ENCODE assay signal across 26 cellular contexts in the genomic region with DNA sequence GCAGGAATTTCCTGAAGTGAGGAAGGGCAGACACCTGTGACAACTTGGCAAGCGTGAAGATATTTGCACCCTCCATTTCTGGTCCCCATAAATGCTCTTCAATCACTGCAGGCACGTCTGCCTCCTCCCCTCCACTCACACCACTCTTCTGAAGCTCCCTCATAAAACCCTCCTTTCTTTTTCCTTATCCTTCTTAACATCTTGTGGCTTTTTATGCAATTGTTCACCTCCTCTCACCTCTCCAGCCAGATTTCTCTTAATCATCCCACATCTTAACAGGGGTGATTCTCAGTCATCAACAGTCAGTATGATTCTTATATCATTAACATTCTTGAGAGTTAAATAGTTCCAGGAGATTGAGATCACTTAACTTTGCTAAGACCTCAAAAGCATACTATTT.
DNase-seq lines count a peak whose midpoint lies in the region; ATAC-seq and TF ChIP-seq lines count a peak whose summit lies in the region.
"Had no signal": no experiment of that assay in that cellular context is flagged by ENCODE, and none has a peak within 500 bp of the region (broad histone marks: within the 10 kb centered on the region; RNA-seq: fewer than 3 reads in every experiment).

No MANE protein-coding gene starts in this region.

- no peak overlapping the region for H3K27ac Mint-ChIP-seq in activated T-cell treated with anti-CD3 and anti-CD28 coated beads, Interleukin-2, amount 50 U/mL, for 72 hours
- H3K27ac Mint-ChIP-seq: naive B cell had no signal

- H4K8ac ChIP-seq in trophoblast cell (ENCODE audit: low read depth, low read length), result no peak overlapping the region

- H3K4me3 ChIP-seq in PC-9 (no peak overlapping the region), fibroblast of mammary gland (ENCODE audit: control insufficient read depth, low read depth, low read length) (no peak overlapping the region), gastrocnemius medialis (no peak overlapping the region), trophoblast cell (ENCODE audit: low read depth, low read length) (no peak overlapping the region)
- H3K4me3 ChIP-seq: BLaER1, heart right ventricle, lung, smooth muscle cell had no signal

- intact Hi-C loops in PC-9 (cut with micrococcal nuclease; ENCODE audit: unreplicated experiment) (loop anchor here (10.0 kb wide), 1 partner anchor 71 kb away; no protein-coding TSS in a partner anchor), gastrocnemius medialis (cut with DNase I; ENCODE audit: low total_unique reads) (loop anchor here (1.0 to 10.0 kb wide), 4 partner anchors 111 to 277 kb away; partner anchors contain the start of gene SPRY1)

- no peak overlapping the region for H2BK120ac ChIP-seq in trophoblast cell (ENCODE audit: insufficient read depth, low read length, poor library complexity)

- H3K79me1 ChIP-seq in trophoblast cell (ENCODE audit: low read length), result no peaks in the 10 kb centered on the region

- no peak overlapping the region for H3K18ac ChIP-seq in trophoblast cell (ENCODE audit: low read length)

- POLR2A ChIA-PET in PC-9 (lab: Charles Lee; ENCODE audit: unreplicated experiment), result no interaction called here

- no CpG with 5 or more reads among the region's 2 CpGs for WGBS in trophoblast cell (ENCODE audit: extremely low coverage, insufficient coverage, insufficient read length)

- H3K9me2 ChIP-seq in PC-9 (ENCODE audit: insufficient read depth), result no peaks in the 10 kb centered on the region

- peaks cover 3% of the 10 kb centered on the region for H3K9me3 ChIP-seq in PC-9 (ENCODE audit: insufficient read depth, low read depth)
- no peaks in the 10 kb centered on the region for H3K9me3 ChIP-seq in gastrocnemius medialis
- H3K9me3 ChIP-seq in trophoblast cell (ENCODE audit: insufficient read depth, low read depth, low read length), result no peaks in the 10 kb centered on the region
- H3K9me3 ChIP-seq: BLaER1, heart right ventricle had no signal

- H3K9me3 Mint-ChIP-seq in activated T-cell treated with anti-CD3 and anti-CD28 coated beads, Interleukin-2, amount 50 U/mL, for 72 hours, result peaks cover 0 to 2% of the 10 kb centered on the region in 2 donors
- H3K9me3 Mint-ChIP-seq: naive B cell had no signal

- CTCF ChIA-PET in PC-9 (lab: Charles Lee), result no interaction called here

- H3K27ac ChIP-seq in PC-9, result 0 out of 2 replicates have a peak overlapping the region, but pooled peaks have one; percentile 67
- H3K27ac ChIP-seq in gastrocnemius medialis, result peak overlapping the region; percentile 30 to 75 (median 50)
- no peak overlapping the region for H3K27ac ChIP-seq in trophoblast cell (ENCODE audit: low read depth, low read length)
- H3K27ac ChIP-seq: BLaER1, HL-60 had no signal

- H3K4me1 ChIP-seq in PC-9 (replicated peaks; ENCODE audit: insufficient read depth) (peaks cover 30% of the 10 kb centered on the region), gastrocnemius medialis (peaks cover 21 to 22% of the 10 kb centered on the region in 2 donors), trophoblast cell (ENCODE audit: control insufficient read depth in 1 of 2, insufficient read depth in 2 of 2, low read length in 2 of 2) (no peaks in the 10 kb centered on the region)

- no peak overlapping the region for H2AK5ac ChIP-seq in trophoblast cell (ENCODE audit: low read length)

- H2AFZ ChIP-seq in PC-9, result no peak overlapping the region
- no peak overlapping the region for H2AFZ ChIP-seq in trophoblast cell (ENCODE audit: insufficient read depth, low read length, poor library complexity)

- peaks cover 44% of the 10 kb centered on the region for H3K4me1 Mint-ChIP-seq in activated T-cell treated with anti-CD3 and anti-CD28 coated beads, Interleukin-2, amount 50 U/mL, for 72 hours (ENCODE audit: low read depth)

- DNase-seq in activated T-cell treated with anti-CD3 and anti-CD28 coated beads, Interleukin-2, amount 50 U/mL, for 72 hours, result no peak
- DNase-seq in activated T-cell treated with anti-CD3 and anti-CD28 coated beads for 4 hours (no peak), PC-9 (peak in 1 of 2 experiments; percentile 85), fibroblast of mammary gland (ENCODE audit: low read depth) (peak; percentile 41), gastrocnemius medialis (no peak), trophoblast cell (no peak), ACHN (no peak)
- DNase-seq: 8988T; activated CD4-positive, alpha-beta T cell treated with anti-CD3 and anti-CD28 coated beads for 48 hours; activated CD8-positive, alpha-beta memory T cell treated with anti-CD3 and anti-CD28 coated beads, Interleukin-2, amount 50 U/mL, for 4 hours; activated gamma-delta T cell; anterior cingulate cortex; effector memory CD4-positive, alpha-beta T cell; H7; heart right ventricle; naive B cell; NCI-H1930; NCI-H510A treated with DMSO at 0.1 percent for 48 hours; posterior cingulate gyrus; stimulated activated CD4-positive, alpha-beta T cell treated with anti-CD3 and anti-CD28 coated beads, Interleukin-4, amount 100 ng/mL, for 1 hour had no signal

- H3K4me2 ChIP-seq in PC-9 (peak overlapping the region; percentile 55), trophoblast cell (ENCODE audit: low read length) (no peak overlapping the region)
- H3K4me2 ChIP-seq: BLaER1, smooth muscle cell had no signal

- TF ChIP-seq POLR2A in gastrocnemius medialis (IDR thresholded peaks at IDR 0.05), result no peak

- no peak overlapping the region for H2BK12ac ChIP-seq in trophoblast cell (ENCODE audit: low read length)

- H3K36me3 Mint-ChIP-seq in activated T-cell treated with anti-CD3 and anti-CD28 coated beads, Interleukin-2, amount 50 U/mL, for 72 hours (ENCODE audit: insufficient read depth in 2 of 2), result peaks cover 0 to 8% of the 10 kb centered on the region in 2 donors
- H3K36me3 Mint-ChIP-seq: naive B cell had no signal

- peak overlapping the region in 1 of 2 donors; percentile 46 for H3K4me3 Mint-ChIP-seq in activated T-cell treated with anti-CD3 and anti-CD28 coated beads, Interleukin-2, amount 50 U/mL, for 72 hours
- H3K4me3 Mint-ChIP-seq: naive B cell had no signal

- H3K27me3 ChIP-seq in PC-9 (ENCODE audit: insufficient read depth, low read depth) (no peaks in the 10 kb centered on the region), gastrocnemius medialis (no peaks in the 10 kb centered on the region), trophoblast cell (ENCODE audit: insufficient read depth, low read length) (no peaks in the 10 kb centered on the region)
- H3K27me3 ChIP-seq: BLaER1, heart right ventricle had no signal

- no peak overlapping the region for H3K23ac ChIP-seq in trophoblast cell (ENCODE audit: low read length)

- peak; percentile 18 to 23 for ATAC-seq in activated T-cell treated with anti-CD3 and anti-CD28 coated beads, Interleukin-2, amount 50 U/mL, for 72 hours (replicated peaks in 1 of 2)
- ATAC-seq in gastrocnemius medialis, result no peak
- no peak for ATAC-seq in HG02884 (IDR thresholded peaks at IDR 0.05; ENCODE audit: unreplicated experiment)
- ATAC-seq: heart right ventricle, Right ventricle myocardium inferior had no signal

- peaks cover 82% of the 10 kb centered on the region for H3K27me3 Mint-ChIP-seq in activated T-cell treated with anti-CD3 and anti-CD28 coated beads, Interleukin-2, amount 50 U/mL, for 72 hours (ENCODE audit: low read depth)

- no peak overlapping the region for H3K14ac ChIP-seq in trophoblast cell (ENCODE audit: low read length)

- H3K79me2 ChIP-seq in PC-9 (ENCODE audit: low read depth) (no peaks in the 10 kb centered on the region), trophoblast cell (ENCODE audit: control insufficient read depth, insufficient read depth, low read length, poor library complexity) (no peaks in the 10 kb centered on the region)

- H4K12ac ChIP-seq in trophoblast cell (ENCODE audit: low read depth, low read length), result no peak overlapping the region

- in situ Hi-C loops in gastrocnemius medialis (cut with MboI; ENCODE audit: low sequenced_read_pairs in 4 of 4) (loop anchor here in 2 of 4 donors (25.0 kb wide), 2 partner anchors 112 to 262 kb away; no protein-coding TSS in a partner anchor), ACHN (cut with HindIII; ENCODE audit: low pct_ligation_motif_present, low pct_unique_long_range_greater_than_20kb, low sequenced_read_pairs) (no loop called here)

- BruUV-seq in PC-9 (replicated peaks; lab: Mats Ljungman, UMichigan), result no TSS peak

- no peaks in the 10 kb centered on the region for H4K20me1 ChIP-seq in PC-9 (ENCODE audit: insufficient read depth)
- H4K20me1 ChIP-seq: BLaER1 had no signal

- H3K36me3 ChIP-seq in PC-9 (ENCODE audit: low read depth) (no peaks in the 10 kb centered on the region), gastrocnemius medialis (no peaks in the 10 kb centered on the region), trophoblast cell (ENCODE audit: control insufficient read depth in 1 of 2, insufficient read depth in 2 of 2, low read length in 2 of 2) (no peaks in the 10 kb centered on the region)
- H3K36me3 ChIP-seq: BLaER1, heart right ventricle had no signal

- TF ChIP-seq CTCF in PC-9 (conservative IDR thresholded peaks at IDR 0.05), result no peak
- TF ChIP-seq CTCF in fibroblast of mammary gland (conservative IDR thresholded peaks at IDR 0.05; ENCODE audit: control insufficient read depth, insufficient read depth, low read depth, low read length), result no peak
- no peak for TF ChIP-seq CTCF in gastrocnemius medialis (IDR thresholded peaks at IDR 0.05 in 4 of 5, conservative IDR thresholded peaks at IDR 0.05 in 1 of 5)

- H3F3A ChIP-seq in PC-9 (ENCODE audit: insufficient read depth, low read depth), result peaks cover 21% of the 10 kb centered on the region

- no peak overlapping the region for H3K9ac ChIP-seq in trophoblast cell (ENCODE audit: low read length)
- H3K9ac ChIP-seq: BLaER1 had no signal

- H3K4ac ChIP-seq in trophoblast cell (ENCODE audit: low read depth, low read length), result no peak overlapping the region

- H4K91ac ChIP-seq in trophoblast cell (ENCODE audit: low read depth, low read length), result no peak overlapping the region

- H2BK5ac ChIP-seq in trophoblast cell (ENCODE audit: low read depth, low read length, poor library complexity), result no peak overlapping the region

Comparison
In these comparisons a context has a peak if more than half of its experiments do, and no peak if none do; other contexts are left out.
1. ATAC-seq: peak in activated T-cell treated with anti-CD3 and anti-CD28 coated beads, Interleukin-2, amount 50 U/mL, for 72 hours (2 of 2); none in gastrocnemius medialis (0 of 2) and HG02884 (single experiment).